16 cellular contexts compared by ENCODE assay signal in the genomic region with DNA sequence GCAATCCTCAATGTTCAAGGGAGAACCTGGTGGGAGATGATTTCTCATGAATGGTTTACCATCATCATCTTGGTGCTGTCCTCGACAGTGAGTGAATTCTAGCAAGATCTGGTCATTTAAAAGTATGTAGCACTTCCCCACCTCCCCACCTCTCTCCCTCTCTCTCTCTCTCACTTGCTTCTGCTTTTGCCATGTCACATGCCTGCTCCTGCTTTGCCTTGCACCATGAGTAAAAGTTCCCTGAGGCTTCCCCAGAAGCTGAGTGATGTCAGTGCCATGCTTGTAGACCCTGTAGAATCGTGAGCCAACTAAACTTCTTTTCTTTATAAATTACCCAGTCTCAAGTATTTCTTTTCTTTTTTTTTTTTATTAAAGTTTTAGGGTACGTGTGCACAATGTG.
"Had no signal": no experiment of that assay in that cellular context is flagged by ENCODE, and none has a peak within 500 bp of the region (broad histone marks: within the 10 kb centered on the region; RNA-seq: fewer than 3 reads in every experiment).

No MANE protein-coding gene starts in this region.

- H3K4me3 Mint-ChIP-seq: endodermal cell; naive thymus-derived CD8-positive, alpha-beta T cell; stimulated activated naive B cell treated with anti-CD40 and anti-IgM and Interleukin-4, amounts not matched to agents 10 μg/mL and 1 μg/mL and 100 μg/mL, for 72 hours had no signal

- H3K27me3 Mint-ChIP-seq: stimulated activated naive B cell treated with anti-CD40 and anti-IgM and Interleukin-4, amounts not matched to agents 10 μg/mL and 1 μg/mL and 100 μg/mL, for 72 hours had no signal

- H3K27me3 ChIP-seq: stomach had no signal

- DNase-seq: effector CD4-positive, alpha-beta T cell; endodermal cell; erythroblast; islet precursor cell; mesendoderm; naive thymus-derived CD8-positive, alpha-beta T cell; stimulated activated CD4-positive, alpha-beta T cell treated with anti-CD3 and anti-CD28 coated beads, Interleukin-2, amount 100 ng/mL, for 24 hours; stimulated activated CD4-positive, alpha-beta T cell treated with anti-CD3 and anti-CD28 coated beads, Interleukin-4, amount 100 ng/mL, for 4 hours; stimulated activated naive B cell treated with anti-CD40 and anti-IgM and Interleukin-4, amounts not matched to agents 10 μg/mL and 1 μg/mL and 100 μg/mL, for 72 hours; stomach; substantia nigra; trophoblast cell had no signal

- ATAC-seq: left lobe of liver; naive thymus-derived CD8-positive, alpha-beta T cell; sciatic nerve; stimulated activated naive B cell treated with anti-CD40 and anti-IgM and Interleukin-4, amounts not matched to agents 10 μg/mL and 1 μg/mL and 100 μg/mL, for 72 hours had no signal

- H3K4me1 Mint-ChIP-seq: endodermal cell; naive thymus-derived CD8-positive, alpha-beta T cell; stimulated activated naive B cell treated with anti-CD40 and anti-IgM and Interleukin-4, amounts not matched to agents 10 μg/mL and 1 μg/mL and 100 μg/mL, for 72 hours had no signal

- H3K36me3 Mint-ChIP-seq: naive thymus-derived CD8-positive, alpha-beta T cell; stimulated activated naive B cell treated with anti-CD40 and anti-IgM and Interleukin-4, amounts not matched to agents 10 μg/mL and 1 μg/mL and 100 μg/mL, for 72 hours had no signal

- H3K9me3 Mint-ChIP-seq: naive thymus-derived CD8-positive, alpha-beta T cell; stimulated activated naive B cell treated with anti-CD40 and anti-IgM and Interleukin-4, amounts not matched to agents 10 μg/mL and 1 μg/mL and 100 μg/mL, for 72 hours had no signal

- H3K27ac Mint-ChIP-seq: endodermal cell; naive thymus-derived CD8-positive, alpha-beta T cell; stimulated activated naive B cell treated with anti-CD40 and anti-IgM and Interleukin-4, amounts not matched to agents 10 μg/mL and 1 μg/mL and 100 μg/mL, for 72 hours had no signal

- H3K4me1 ChIP-seq: stomach had no signal

- H3K4me3 ChIP-seq: coronary artery, lung, stomach had no signal

- H3K9me3 ChIP-seq: stomach had no signal

- H3K27ac ChIP-seq: coronary artery, stomach had no signal
